ENCODE assay signal across 26 cellular contexts in genomic region chr13:113367771-113368170, GRCh38. TPM values are rescaled to one million over a fixed set of nuclear protein-coding genes. Genes with fewer than 3 reads are reported as not detected.
"Had no signal": no experiment of that assay in that cellular context is flagged by ENCODE, and none has a peak within 500 bp of the region (broad histone marks: within the 10 kb centered on the region; RNA-seq: fewer than 3 reads in every experiment).

No MANE protein-coding gene starts in this region.

- H3K27ac Mint-ChIP-seq: activated B cell treated with CpG ODN at 0.5 μM for 24 hours; activated CD4-positive, alpha-beta T cell treated with anti-CD3 and anti-CD28 coated beads for 36 hours; activated naive CD4-positive, alpha-beta T cell treated with anti-CD3 and anti-CD28 coated beads, Interleukin-2, amount 10 ng/mL, durations not matched to agents 7 days and 5 days; activated naive CD8-positive, alpha-beta T cell treated with anti-CD3 and anti-CD28 coated beads, Interleukin-2, amount 10 ng/mL, durations not matched to agents 7 days and 5 days; memory B cell; naive thymus-derived CD8-positive, alpha-beta T cell; neural progenitor cell; stimulated activated memory B cell treated with anti-CD40 and anti-IgM and Interleukin-4, amounts not matched to agents 10 μg/mL and 1 μg/mL and 100 μg/mL, for 72 hours; stimulated activated naive CD8-positive, alpha-beta T cell treated with anti-CD3 and anti-CD28 coated beads, Interleukin-15, amount 100 ng/mL, for 72 hours; T-cell; T-helper 2 cell treated with Interferon-gamma antibody and Interleukin-4, amounts not matched to agents 5 μg/mL and 100 μg/mL, for 36 hours had no signal

- ATAC-seq: activated CD4-positive, alpha-beta T cell treated with anti-CD3 and anti-CD28 coated beads for 36 hours; gastroesophageal sphincter; left cardiac atrium; naive thymus-derived CD8-positive, alpha-beta T cell; stimulated activated memory B cell treated with anti-CD40 and anti-IgM and Interleukin-4, amounts not matched to agents 10 μg/mL and 1 μg/mL and 100 μg/mL, for 72 hours; stimulated activated naive CD8-positive, alpha-beta T cell treated with anti-CD3 and anti-CD28 coated beads, Interleukin-15, amount 100 ng/mL, for 72 hours; T-cell had no signal

- H3K4me3 Mint-ChIP-seq: activated B cell treated with CpG ODN at 0.5 μM for 24 hours; activated CD4-positive, alpha-beta T cell treated with anti-CD3 and anti-CD28 coated beads for 36 hours; activated naive CD4-positive, alpha-beta T cell treated with anti-CD3 and anti-CD28 coated beads, Interleukin-2, amount 10 ng/mL, durations not matched to agents 7 days and 5 days; activated naive CD8-positive, alpha-beta T cell treated with anti-CD3 and anti-CD28 coated beads, Interleukin-2, amount 10 ng/mL, durations not matched to agents 7 days and 5 days; memory B cell; neural progenitor cell; stimulated activated memory B cell treated with anti-CD40 and anti-IgM and Interleukin-4, amounts not matched to agents 10 μg/mL and 1 μg/mL and 100 μg/mL, for 72 hours; stimulated activated naive CD8-positive, alpha-beta T cell treated with anti-CD3 and anti-CD28 coated beads, Interleukin-15, amount 100 ng/mL, for 72 hours; T-cell; T-helper 2 cell treated with Interferon-gamma antibody and Interleukin-4, amounts not matched to agents 5 μg/mL and 100 μg/mL, for 36 hours had no signal

- H3K4me1 Mint-ChIP-seq: activated B cell treated with CpG ODN at 0.5 μM for 24 hours; activated CD4-positive, alpha-beta T cell treated with anti-CD3 and anti-CD28 coated beads for 36 hours; activated naive CD8-positive, alpha-beta T cell treated with anti-CD3 and anti-CD28 coated beads, Interleukin-2, amount 10 ng/mL, durations not matched to agents 7 days and 5 days; memory B cell had no signal

- FAIRE-seq: endothelial cell of umbilical vein had no signal

- H3K9me3 ChIP-seq: ascending aorta, gastroesophageal sphincter, tibial artery had no signal

- H3K27ac ChIP-seq: ascending aorta, cardiac muscle cell, coronary artery, gastroesophageal sphincter, hepatocyte, neural progenitor cell, tibial artery had no signal

- H3K9ac ChIP-seq: neural progenitor cell had no signal

- H3K27me3 ChIP-seq: cardiac muscle cell, gastroesophageal sphincter, hepatocyte, neural progenitor cell had no signal

- H3K36me3 Mint-ChIP-seq: activated naive CD4-positive, alpha-beta T cell treated with anti-CD3 and anti-CD28 coated beads, Interleukin-2, amount 10 ng/mL, durations not matched to agents 7 days and 5 days; activated naive CD8-positive, alpha-beta T cell treated with anti-CD3 and anti-CD28 coated beads, Interleukin-2, amount 10 ng/mL, durations not matched to agents 7 days and 5 days; brain; neural progenitor cell; stimulated activated memory B cell treated with anti-CD40 and anti-IgM and Interleukin-4, amounts not matched to agents 10 μg/mL and 1 μg/mL and 100 μg/mL, for 72 hours; T-cell had no signal

- H3K9me3 Mint-ChIP-seq: activated B cell treated with CpG ODN at 0.5 μM for 24 hours; activated naive CD8-positive, alpha-beta T cell treated with anti-CD3 and anti-CD28 coated beads, Interleukin-2, amount 10 ng/mL, durations not matched to agents 7 days and 5 days; brain; memory B cell; naive thymus-derived CD8-positive, alpha-beta T cell; stimulated activated memory B cell treated with anti-CD40 and anti-IgM and Interleukin-4, amounts not matched to agents 10 μg/mL and 1 μg/mL and 100 μg/mL, for 72 hours; stimulated activated naive CD8-positive, alpha-beta T cell treated with anti-CD3 and anti-CD28 coated beads, Interleukin-15, amount 100 ng/mL, for 72 hours; T-cell; T-helper 2 cell treated with Interferon-gamma antibody and Interleukin-4, amounts not matched to agents 5 μg/mL and 100 μg/mL, for 36 hours had no signal

- H3K4me3 ChIP-seq: ascending aorta, cardiac muscle cell, coronary artery, gastroesophageal sphincter, hepatocyte, neural progenitor cell, smooth muscle cell, tibial artery had no signal

- H3K36me3 ChIP-seq: ascending aorta, cardiac muscle cell, gastroesophageal sphincter, neural progenitor cell, tibial artery had no signal

- DNase-seq: activated B cell treated with CpG ODN at 0.5 μM for 24 hours; activated CD4-positive, alpha-beta T cell treated with anti-CD3 and anti-CD28 coated beads for 36 hours; activated gamma-delta T cell; activated naive CD4-positive, alpha-beta T cell treated with anti-CD3 and anti-CD28 coated beads, Interleukin-2, amount 10 ng/mL, durations not matched to agents 7 days and 5 days; activated naive CD8-positive, alpha-beta T cell treated with anti-CD3 and anti-CD28 coated beads, Interleukin-2, amount 10 ng/mL, durations not matched to agents 7 days and 5 days; left cardiac atrium; naive thymus-derived CD8-positive, alpha-beta T cell; retina; stimulated activated CD4-positive, alpha-beta T cell treated with anti-CD3 and anti-CD28 coated beads, Interleukin-1b, Interleukin-23, amount 100 ng/mL, for 48 hours; stimulated activated CD4-positive, alpha-beta T cell treated with anti-CD3 and anti-CD28 coated beads, Interleukin-4, amount 100 ng/mL, for 4 hours; stimulated activated CD8-positive, alpha-beta memory T cell treated with anti-CD3 and anti-CD28 coated beads, Interleukin-4, amount 100 ng/mL, for 48 hours; stimulated activated naive CD8-positive, alpha-beta T cell treated with anti-CD3 and anti-CD28 coated beads, Interleukin-15, amount 100 ng/mL, for 72 hours; T-cell had no signal

RNA-seq across cellular contexts. Expression of gene GRTP1, which starts 3.8 kb away (rescaled TPM):
- total RNA-seq: activated B cell treated with CpG ODN at 0.5 μM for 24 hours; activated naive CD8-positive, alpha-beta T cell treated with anti-CD3 and anti-CD28 coated beads, Interleukin-2, amount 10 ng/mL, durations not matched to agents 7 days and 5 days; endothelial cell of umbilical vein; naive thymus-derived CD8-positive, alpha-beta T cell had no signal
- polyA plus RNA-seq: endothelial cell of umbilical vein; naive thymus-derived CD8-positive, alpha-beta T cell had no signal
